9 cellular contexts compared by ENCODE assay signal in genomic region chr16:8924214-8924613, GRCh38. TPM values are rescaled to one million over a fixed set of nuclear protein-coding genes. Genes with fewer than 3 reads are reported as not detected.
DNase-seq lines count a peak whose midpoint lies in the region; ATAC-seq and TF ChIP-seq lines count a peak whose summit lies in the region.
"Had no signal": no experiment of that assay in that cellular context is flagged by ENCODE, and none has a peak within 500 bp of the region (broad histone marks: within the 10 kb centered on the region; RNA-seq: fewer than 3 reads in every experiment).

No MANE protein-coding gene starts in this region.

- peaks cover 36 to 42% of the 10 kb centered on the region in 2 donors for H3K4me1 Mint-ChIP-seq in natural killer cell treated with Interleukin-12 subunit alpha and Interleukin-12 subunit beta and Interleukin-15 and Interleukin-18, amount 100 ng/mL, for 72 hours (ENCODE audit: low read depth in 2 of 2)

- H3K27ac ChIP-seq in colonic mucosa, result peak overlapping the region; percentile 22

- no peak overlapping the region for H3K4me3 Mint-ChIP-seq in natural killer cell treated with Interleukin-12 subunit alpha and Interleukin-12 subunit beta and Interleukin-15 and Interleukin-18, amount 100 ng/mL, for 72 hours

- H3K9me3 ChIP-seq in colonic mucosa, result no peaks in the 10 kb centered on the region

- H3K27me3 ChIP-seq in colonic mucosa, result no peaks in the 10 kb centered on the region

- H3K9ac ChIP-seq in colonic mucosa (ENCODE audit: low read depth in 2 of 2, low read length in 2 of 2), result peak overlapping the region in 1 of 2 donors; percentile 12

- in situ Hi-C loops in GM13977 (cut with MboI; ENCODE audit: low pct_unique_long_range_greater_than_20kb, low sequenced_read_pairs, unreplicated experiment), result no loop called here

- intact Hi-C loops in colonic mucosa (cut with DNase I), result loop anchor here (5.0 kb wide), 1 partner anchor 33 kb away; no protein-coding TSS in a partner anchor

- ATAC-seq in HG02870 (IDR thresholded peaks at IDR 0.05; ENCODE audit: unreplicated experiment), result peak; percentile 39
- ATAC-seq in natural killer cell treated with Interleukin-12 subunit alpha and Interleukin-12 subunit beta and Interleukin-15 and Interleukin-18, amount 100 ng/mL, for 72 hours, result peak; percentile 59 to 79
- no peak for ATAC-seq in GM19035 (IDR thresholded peaks at IDR 0.05; ENCODE audit: unreplicated experiment)

- TF ChIP-seq CTCF in GM13977 (IDR thresholded peaks at IDR 0.05; ENCODE audit: extremely low read depth, insufficient read depth, missing control alignments), result no peak
- no peak for TF ChIP-seq CTCF in colonic mucosa (IDR thresholded peaks at IDR 0.05)

- DNase-seq in GM13977 (ENCODE audit: low spot score) (peak; percentile 37), colonic mucosa (peak; percentile 81), middle frontal gyrus (ENCODE audit: extremely low spot score, low spot score) (no peak), superior temporal gyrus (ENCODE audit: extremely low spot score) (no peak)
- DNase-seq in natural killer cell treated with Interleukin-12 subunit alpha and Interleukin-12 subunit beta and Interleukin-15 and Interleukin-18, amount 100 ng/mL, for 72 hours (ENCODE audit: low spot score), result no peak
- DNase-seq: activated CD4-positive, CD25-positive, alpha-beta regulatory T cell had no signal

- H3K27me3 Mint-ChIP-seq in natural killer cell treated with Interleukin-12 subunit alpha and Interleukin-12 subunit beta and Interleukin-15 and Interleukin-18, amount 100 ng/mL, for 72 hours, result no peaks in the 10 kb centered on the region

- H3K4me3 ChIP-seq in colonic mucosa, result no peak overlapping the region

- peaks cover 20% of the 10 kb centered on the region for H3K4me1 ChIP-seq in colonic mucosa

- peaks cover 14% of the 10 kb centered on the region for H3K36me3 ChIP-seq in colonic mucosa

- no peaks in the 10 kb centered on the region for H3K9me3 Mint-ChIP-seq in natural killer cell treated with Interleukin-12 subunit alpha and Interleukin-12 subunit beta and Interleukin-15 and Interleukin-18, amount 100 ng/mL, for 72 hours

- H3K27ac Mint-ChIP-seq in natural killer cell treated with Interleukin-12 subunit alpha and Interleukin-12 subunit beta and Interleukin-15 and Interleukin-18, amount 100 ng/mL, for 72 hours, result peak overlapping the region in 1 of 2 donors; percentile 82

- H3K36me3 Mint-ChIP-seq in natural killer cell treated with Interleukin-12 subunit alpha and Interleukin-12 subunit beta and Interleukin-15 and Interleukin-18, amount 100 ng/mL, for 72 hours, result peaks cover 13% of the 10 kb centered on the region

RNA-seq across cellular contexts. Expression of gene USP7, which starts 39.5 kb away (rescaled TPM):
- 100 to 1,000 TPM; 147 to 176 TPM for total RNA-seq in colonic mucosa
- total RNA-seq in natural killer cell treated with Interleukin-12 subunit alpha and Interleukin-12 subunit beta and Interleukin-15 and Interleukin-18, amount 100 ng/mL, for 72 hours, result 100 to 1,000 TPM; 161 to 180 TPM

RNA-seq across cellular contexts. Expression of gene LITAFD, which starts 42.1 kb away (rescaled TPM):
- not detected for total RNA-seq in colonic mucosa
- not detected for total RNA-seq in natural killer cell treated with Interleukin-12 subunit alpha and Interleukin-12 subunit beta and Interleukin-15 and Interleukin-18, amount 100 ng/mL, for 72 hours
- total RNA-seq: mononuclear cell had no signal

RNA-seq across cellular contexts. Expression of gene CARHSP1, which starts 55.4 kb away (rescaled TPM):
- 10 to 100 TPM; 75.7 to 77.9 TPM for total RNA-seq in colonic mucosa
- total RNA-seq in natural killer cell treated with Interleukin-12 subunit alpha and Interleukin-12 subunit beta and Interleukin-15 and Interleukin-18, amount 100 ng/mL, for 72 hours, result 10 to 100 TPM; 66.5 to 70.7 TPM

Comparison
In these comparisons a context has a peak if more than half of its experiments do, and no peak if none do; other contexts are left out.
1. DNase-seq: peak in GM13977 (single experiment) and colonic mucosa (single experiment); none in natural killer cell treated with Interleukin-12 subunit alpha and Interleukin-12 subunit beta and Interleukin-15 and Interleukin-18, amount 100 ng/mL, for 72 hours (single experiment), middle frontal gyrus (single experiment) and superior temporal gyrus (single experiment).